In genomic region chr21:18661842-18662241, GRCh38 we compare ENCODE assay signal across 28 cellular contexts.
"Had no signal": no experiment of that assay in that cellular context is flagged by ENCODE, and none has a peak within 500 bp of the region (broad histone marks: within the 10 kb centered on the region; RNA-seq: fewer than 3 reads in every experiment).

No MANE protein-coding gene starts in this region.

- H3K27ac ChIP-seq: colonic mucosa, epithelial cell of prostate, esophagus squamous epithelium, gastrocnemius medialis, heart right ventricle, left lung, lower lobe of right lung had no signal

- DNase-seq: colonic mucosa; cortex of kidney; effector CD8-positive, alpha-beta T cell; effector memory CD8-positive, alpha-beta T cell; endodermal cell; erythroblast; esophagus squamous epithelium; foreskin fibroblast; foreskin melanocyte; gastrocnemius medialis; glutamatergic neuron; head of caudate nucleus; heart right ventricle; hypothalamus; immature natural killer cell; islet precursor cell; kidney; kidney glomerular epithelial cell; left lung; left ventricle myocardium superior; lower lobe of right lung; mesenchymal stem cell; midbrain; naive B cell; naive thymus-derived CD8-positive, alpha-beta T cell had no signal

- ATAC-seq: effector memory CD8-positive, alpha-beta T cell; esophagus mucosa; gastrocnemius medialis; heart right ventricle; left lung; left ventricle myocardium superior; lower lobe of right lung; naive thymus-derived CD8-positive, alpha-beta T cell had no signal

- H3K36me3 Mint-ChIP-seq: naive B cell; naive thymus-derived CD8-positive, alpha-beta T cell had no signal

- H3K9me3 ChIP-seq: colonic mucosa, esophagus squamous epithelium, gastrocnemius medialis, left lung, lower lobe of right lung had no signal

- H3K27me3 ChIP-seq: colonic mucosa, esophagus squamous epithelium, gastrocnemius medialis, heart right ventricle, left lung had no signal

- H3K4me1 ChIP-seq: colonic mucosa, esophagus squamous epithelium, gastrocnemius medialis, heart right ventricle, left lung, lower lobe of right lung had no signal

- H3K4me3 Mint-ChIP-seq: dendritic cell treated with granulocyte-macrophage colony-stimulating factor and Interleukin-4, amounts not matched to agents 40 ng/mL and 50 ng/mL, for 4 days; effector memory CD8-positive, alpha-beta T cell; endodermal cell; immature natural killer cell; naive B cell; naive thymus-derived CD8-positive, alpha-beta T cell had no signal

- H3K4me1 Mint-ChIP-seq: immature natural killer cell; naive B cell; naive thymus-derived CD8-positive, alpha-beta T cell had no signal

- H3K36me3 ChIP-seq: colonic mucosa, esophagus squamous epithelium, gastrocnemius medialis, heart right ventricle, left lung, lower lobe of right lung had no signal

- H3K27ac Mint-ChIP-seq: dendritic cell treated with granulocyte-macrophage colony-stimulating factor and Interleukin-4, amounts not matched to agents 40 ng/mL and 50 ng/mL, for 4 days; effector memory CD8-positive, alpha-beta T cell; endodermal cell; immature natural killer cell; naive B cell; naive thymus-derived CD8-positive, alpha-beta T cell had no signal

- H3K27me3 Mint-ChIP-seq: dendritic cell treated with granulocyte-macrophage colony-stimulating factor and Interleukin-4, amounts not matched to agents 40 ng/mL and 50 ng/mL, for 4 days; effector memory CD8-positive, alpha-beta T cell; naive B cell; naive thymus-derived CD8-positive, alpha-beta T cell had no signal

- H3K4me3 ChIP-seq: colonic mucosa, esophagus squamous epithelium, gastrocnemius medialis, heart right ventricle, left lung, lower lobe of right lung had no signal

- H3K9me3 Mint-ChIP-seq: endodermal cell, naive B cell had no signal
